15 cellular contexts compared by ENCODE assay signal in genomic region chr7:84204655-84205054, GRCh38. TPM values are rescaled to one million over a fixed set of nuclear protein-coding genes. Genes with fewer than 3 reads are reported as not detected.
A peak's percentile ranks its signal among the peaks of the same experiment; 100 is the strongest.
DNase-seq lines count a peak whose midpoint lies in the region; ATAC-seq, FAIRE-seq and TF ChIP-seq lines count a peak whose summit lies in the region.
"Had no signal": no experiment of that assay in that cellular context is flagged by ENCODE, and none has a peak within 500 bp of the region (broad histone marks: within the 10 kb centered on the region; RNA-seq: fewer than 3 reads in every experiment).

No MANE protein-coding gene starts in this region.

- H3K4me3 ChIP-seq in bronchial epithelial cell (ENCODE audit: low read depth, low read length), result no peak overlapping the region
- H3K4me3 ChIP-seq: coronary artery had no signal

- no peaks in the 10 kb centered on the region for H3K36me3 Mint-ChIP-seq in activated naive CD4-positive, alpha-beta T cell treated with anti-CD3 and anti-CD28 coated beads, Interleukin-2, amount 50 U/mL, for 72 hours

- H3K36me3 ChIP-seq in bronchial epithelial cell (ENCODE audit: control insufficient read depth, insufficient read depth, low read length), result no peaks in the 10 kb centered on the region

- H3K27me3 ChIP-seq in bronchial epithelial cell (ENCODE audit: control insufficient read depth, insufficient read depth, low read length), result no peaks in the 10 kb centered on the region

- no peak overlapping the region for H3K27ac Mint-ChIP-seq in activated naive CD4-positive, alpha-beta T cell treated with anti-CD3 and anti-CD28 coated beads, Interleukin-2, amount 50 U/mL, for 72 hours
- H3K27ac Mint-ChIP-seq: activated CD8-positive, alpha-beta T cell treated with anti-CD3 and anti-CD28 coated beads, Interleukin-2, amount 10 ng/mL, durations not matched to agents 7 days and 5 days had no signal

- POLR2A ChIA-PET in RWPE1 (lab: Yijun Ruan, JAX; ENCODE audit: low non-redundant PET), result no interaction called here

- CTCF ChIA-PET in RWPE1 (lab: Yijun Ruan, JAX), result no interaction called here

- no peak for ATAC-seq in activated naive CD4-positive, alpha-beta T cell treated with anti-CD3 and anti-CD28 coated beads, Interleukin-2, amount 50 U/mL, for 72 hours
- ATAC-seq: activated CD8-positive, alpha-beta T cell treated with anti-CD3 and anti-CD28 coated beads, Interleukin-2, amount 10 ng/mL, durations not matched to agents 7 days and 5 days; left lobe of liver had no signal

- TF ChIP-seq CTCF in bronchial epithelial cell (IDR thresholded peaks at IDR 0.05; ENCODE audit: insufficient read depth, low read length, severe bottlenecking) (no peak), RWPE1 (conservative IDR thresholded peaks at IDR 0.05; ENCODE audit: low read depth) (no peak)

- H3K9me3 Mint-ChIP-seq in activated naive CD4-positive, alpha-beta T cell treated with anti-CD3 and anti-CD28 coated beads, Interleukin-2, amount 50 U/mL, for 72 hours, result no peaks in the 10 kb centered on the region

- FAIRE-seq in bronchial epithelial cell (lab: Jason Lieb, UNC), result no peak
- FAIRE-seq: GM12891 had no signal

- peak; percentile 60 for DNase-seq in GM03348 (ENCODE audit: low spot score)
- DNase-seq in NCI-H69 (lab: John Stamatoyannopoulos, UW), result peak; percentile 28
- DNase-seq in bronchial epithelial cell (ENCODE audit: low read depth), result peak; percentile 72
- peak; percentile 36 for DNase-seq in myocyte (ENCODE audit: low read depth)
- DNase-seq in RWPE1 (ENCODE audit: low spot score), result no peak
- DNase-seq in activated naive CD4-positive, alpha-beta T cell treated with anti-CD3 and anti-CD28 coated beads, Interleukin-2, amount 50 U/mL, for 72 hours (ENCODE audit: low spot score in 2 of 2), result no peak
- DNase-seq in stimulated activated CD4-positive, alpha-beta T cell treated with anti-CD3 and anti-CD28 coated beads, Interleukin-4, amount 100 ng/mL, for 1 hour, result no peak
- DNase-seq in NCI-H2196 treated with DMSO at 0.1 percent for 48 hours (lab: John Stamatoyannopoulos, UW; ENCODE audit: unreplicated experiment), result no peak
- DNase-seq: activated CD8-positive, alpha-beta T cell treated with anti-CD3 and anti-CD28 coated beads, Interleukin-2, amount 10 ng/mL, durations not matched to agents 7 days and 5 days; C1 segment of cervical spinal cord; erythroblast; NCI-H82 had no signal

- H3K27ac ChIP-seq in RWPE1, result no peak overlapping the region
- H3K27ac ChIP-seq: coronary artery had no signal

RNA-seq across cellular contexts. Expression of gene SEMA3A, which starts 10.1 kb away (rescaled TPM):
- total RNA-seq in bronchial epithelial cell (57.7 and 60.3 TPM in 2 replicates), myocyte (4.4 and 7.7 TPM in 2 replicates)
- polyA plus RNA-seq in myocyte (2012), result 9.4 TPM
- 1 to 10 TPM; 1.7 to 2.3 TPM for total RNA-seq in activated naive CD4-positive, alpha-beta T cell treated with anti-CD3 and anti-CD28 coated beads, Interleukin-2, amount 50 U/mL, for 72 hours

Comparison
In these comparisons a context has a peak if more than half of its experiments do, and no peak if none do; other contexts are left out.
1. DNase-seq: peak in GM03348 (single experiment), NCI-H69 (single experiment), bronchial epithelial cell (single experiment) and myocyte (single experiment); none in RWPE1 (single experiment), activated naive CD4-positive, alpha-beta T cell treated with anti-CD3 and anti-CD28 coated beads, Interleukin-2, amount 50 U/mL, for 72 hours (0 of 2), stimulated activated CD4-positive, alpha-beta T cell treated with anti-CD3 and anti-CD28 coated beads, Interleukin-4, amount 100 ng/mL, for 1 hour (single experiment) and NCI-H2196 treated with DMSO at 0.1 percent for 48 hours (single experiment).